In the genomic region with DNA sequence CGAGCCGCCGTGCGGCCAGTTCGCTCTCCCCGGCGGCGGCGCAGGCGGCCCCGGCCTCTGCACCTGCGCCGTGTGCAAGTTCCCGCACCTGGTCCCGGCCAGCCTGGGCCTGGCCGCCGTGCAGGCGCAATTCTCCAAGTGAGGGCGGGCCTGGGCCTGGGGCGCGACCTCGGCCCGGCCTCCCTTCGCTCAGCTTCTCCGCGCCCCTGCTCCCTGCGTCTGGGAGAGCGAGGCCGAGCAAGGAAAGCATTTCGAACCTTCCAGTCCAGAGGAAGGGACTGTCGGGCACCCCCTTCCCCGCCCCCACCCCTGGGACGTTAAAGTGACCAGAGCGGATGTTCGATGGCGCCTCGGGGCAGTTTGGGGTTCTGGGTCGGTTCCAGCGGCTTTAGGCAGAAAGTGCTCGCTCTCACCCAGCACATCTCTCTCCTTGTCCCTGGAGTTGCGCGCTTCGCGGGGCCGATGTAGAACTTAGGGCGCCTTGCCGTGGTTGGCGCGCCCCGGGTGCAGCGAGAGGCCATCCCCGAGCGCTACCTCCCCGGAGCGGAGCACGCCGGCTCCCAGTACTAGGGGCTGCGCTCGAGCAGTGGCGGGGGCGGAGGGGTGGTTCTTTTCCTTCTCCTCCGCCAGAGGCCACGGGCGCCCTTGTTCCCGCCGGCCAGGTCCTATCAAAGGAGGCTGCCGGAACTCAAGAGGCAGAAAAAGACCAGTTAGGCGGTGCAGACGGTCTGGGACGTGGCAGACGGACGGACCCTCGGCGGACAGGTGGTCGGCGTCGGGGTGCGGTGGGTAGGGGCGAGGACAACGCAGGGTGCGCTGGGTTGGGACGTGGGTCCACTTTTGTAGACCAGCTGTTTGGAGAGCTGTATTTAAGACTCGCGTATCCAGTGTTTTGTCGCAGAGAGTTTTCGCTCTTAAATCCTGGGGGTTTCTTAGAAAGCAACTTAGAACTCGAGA, we compare ENCODE assay signal across 8 cellular contexts. TPM values are rescaled to one million over a fixed set of nuclear protein-coding genes. Genes with fewer than 3 reads are reported as not detected.
DNase-seq lines count a peak whose midpoint lies in the region; ATAC-seq and TF ChIP-seq lines count a peak whose summit lies in the region.

No MANE protein-coding gene starts in this region.

- no peaks in the 10 kb centered on the region for H3K36me3 Mint-ChIP-seq in type B pancreatic cell

- intact Hi-C loops in breast epithelium (cut with DNase I; ENCODE audit: low total_unique reads) (no loop called here), lower leg skin (cut with DNase I; ENCODE audit: low total_unique reads) (no loop called here)

- no peak overlapping the region for H3K27ac Mint-ChIP-seq in type B pancreatic cell

- H3K9me3 Mint-ChIP-seq in type B pancreatic cell, result peaks cover 5% of the 10 kb centered on the region

- peak overlapping the region; percentile 83 for H3K4me3 Mint-ChIP-seq in type B pancreatic cell

- no peaks in the 10 kb centered on the region for H3K36me3 ChIP-seq in breast epithelium

- H3K27ac ChIP-seq in breast epithelium, result no peak overlapping the region

- H3K4me1 ChIP-seq in breast epithelium, result peaks cover 0 to 14% of the 10 kb centered on the region in 2 donors

- TF ChIP-seq POLR2A in breast epithelium (IDR thresholded peaks at IDR 0.05) (no peak), lower leg skin (IDR thresholded peaks at IDR 0.05) (no peak)

- H3K4me1 Mint-ChIP-seq in type B pancreatic cell (ENCODE audit: unreplicated experiment), result peaks cover 4% of the 10 kb centered on the region

- H3K4me3 ChIP-seq in breast epithelium, result peak overlapping the region; percentile 36 to 63 (median 47)
- peak overlapping the region; percentile 16 for H3K4me3 ChIP-seq in lower leg skin (ENCODE audit: low read depth, poor library complexity, severe bottlenecking)

- 3% methylated on average over 31 to 72 of the region's 87 CpGs for WGBS in lower leg skin, 2 donors

- peak; percentile 5 for DNase-seq in EH (ENCODE audit: low read depth)
- peak; percentile 15 to 46 for DNase-seq in Kasumi-1 (lab: John Stamatoyannopoulos, UW)
- no peak for DNase-seq in breast epithelium (ENCODE audit: low spot score in 2 of 2)
- DNase-seq in lower leg skin (ENCODE audit: low spot score in 2 of 2), result no peak
- no peak for DNase-seq in type B pancreatic cell (ENCODE audit: extremely low spot score, unreplicated experiment)
- no peak for DNase-seq in SHP77 (lab: John Stamatoyannopoulos, UW)
- DNase-seq in NCI-H2029 treated with DMSO at 0.1 percent for 48 hours (lab: John Stamatoyannopoulos, UW), result no peak

- peaks cover 86% of the 10 kb centered on the region for H3K27me3 Mint-ChIP-seq in type B pancreatic cell

- ATAC-seq in HG02588 (IDR thresholded peaks at IDR 0.05; ENCODE audit: unreplicated experiment), result no peak

- H3K27me3 ChIP-seq in breast epithelium, result peaks cover 12 to 84% of the 10 kb centered on the region in 2 donors

- H3K9me3 ChIP-seq in breast epithelium, result peaks cover 0 to 7% of the 10 kb centered on the region in 2 donors

- TF ChIP-seq CTCF in breast epithelium (IDR thresholded peaks at IDR 0.05), result no peak
- TF ChIP-seq CTCF in lower leg skin (IDR thresholded peaks at IDR 0.05), result no peak
- no peak for TF ChIP-seq CTCF in type B pancreatic cell (conservative IDR thresholded peaks at IDR 0.05)

RNA-seq across cellular contexts. Expression of gene OLIG1, which starts 1.3 kb away (rescaled TPM):
- total RNA-seq in breast epithelium (not detected), lower leg skin (1 to 10 TPM in 1 of 4 donors, not detected in 3; 1.2 TPM), type B pancreatic cell (ENCODE audit: low replicate concordance) (2.0 and 2.8 TPM in 2 replicates)

RNA-seq across cellular contexts. Expression of gene OLIG2, which starts 45.5 kb away (rescaled TPM):
- total RNA-seq in breast epithelium, result not detected
- total RNA-seq in lower leg skin, result not detected
- total RNA-seq in type B pancreatic cell (ENCODE audit: low replicate concordance), result 1.4 TPM in 1 of 2 replicates, not detected in the other

Comparison
In these comparisons a context has a peak if more than half of its experiments do, and no peak if none do; other contexts are left out.
1. DNase-seq: peak in EH (single experiment) and Kasumi-1 (2 of 2); none in breast epithelium (0 of 2), lower leg skin (0 of 2), type B pancreatic cell (single experiment), SHP77 (0 of 2) and NCI-H2029 treated with DMSO at 0.1 percent for 48 hours (single experiment).